In genomic region chr1:23531695-23532094, GRCh38 we compare ENCODE assay signal across 8 cellular contexts.
DNase-seq lines count a peak whose midpoint lies in the region; ATAC-seq and TF ChIP-seq lines count a peak whose summit lies in the region.

No MANE protein-coding gene starts in this region.

- H3K9ac ChIP-seq in OCI-LY1 (ENCODE audit: low read length) (peak overlapping the region; percentile 75), endocrine pancreas (ENCODE audit: control insufficient read depth, insufficient read depth, low read length) (peak overlapping the region; percentile 10), rectal smooth muscle tissue (ENCODE audit: low read length) (peak overlapping the region; percentile 47)

- H3K9me2 ChIP-seq in OCI-LY1 (ENCODE audit: low read depth, low read length), result no peaks in the 10 kb centered on the region

- peak overlapping the region; percentile 84 for H3K4me2 ChIP-seq in OCI-LY1 (ENCODE audit: low read length)

- H3K36me3 ChIP-seq in OCI-LY1 (ENCODE audit: insufficient read depth, low read length) (peaks cover 8% of the 10 kb centered on the region; the same call in 1 of the 2 replicates), endocrine pancreas (ENCODE audit: control insufficient read depth, insufficient read depth, low read length) (no peaks in the 10 kb centered on the region), rectal smooth muscle tissue (ENCODE audit: control insufficient read depth, insufficient read depth, low read length) (no peaks in the 10 kb centered on the region)

- H3K9me3 ChIP-seq in OCI-LY1 (ENCODE audit: low read length), result no peaks in the 10 kb centered on the region
- no peaks in the 10 kb centered on the region for H3K9me3 ChIP-seq in endocrine pancreas (ENCODE audit: control insufficient read depth, low read length)

- TF ChIP-seq CTCF in OCI-LY1 (IDR thresholded peaks at IDR 0.05; ENCODE audit: low read length), result no peak

- H3K27me3 ChIP-seq in OCI-LY1 (ENCODE audit: insufficient read depth, low read length), result no peaks in the 10 kb centered on the region
- peaks cover 8% of the 10 kb centered on the region for H3K27me3 ChIP-seq in endocrine pancreas (ENCODE audit: control insufficient read depth, insufficient read depth, low read length)
- peaks cover 2% of the 10 kb centered on the region for H3K27me3 ChIP-seq in rectal smooth muscle tissue (ENCODE audit: control insufficient read depth, insufficient read depth, low read length)

- ATAC-seq in HG02885 (IDR thresholded peaks at IDR 0.05; ENCODE audit: poor library complexity, unreplicated experiment) (no peak), HG03108 (IDR thresholded peaks at IDR 0.05; ENCODE audit: unreplicated experiment) (no peak), HG03342 (IDR thresholded peaks at IDR 0.05; ENCODE audit: unreplicated experiment) (no peak)

- H3K4me3 ChIP-seq in GM08714 (ENCODE audit: low read length), result peak overlapping the region; percentile 38; the same call in 1 of the 2 replicates
- H3K4me3 ChIP-seq in OCI-LY1 (ENCODE audit: low read depth, low read length, poor library complexity, severe bottlenecking), result peak overlapping the region; percentile 91
- peak overlapping the region; percentile 26 for H3K4me3 ChIP-seq in endocrine pancreas (ENCODE audit: control insufficient read depth, insufficient read depth, low read length)
- H3K4me3 ChIP-seq in rectal smooth muscle tissue (ENCODE audit: low read length), result peak overlapping the region; percentile 67

- H3F3A ChIP-seq in OCI-LY1 (ENCODE audit: insufficient read depth, low read length), result no peaks in the 10 kb centered on the region; the same call in 1 of the 2 replicates

- H3K79me2 ChIP-seq in OCI-LY1 (ENCODE audit: insufficient read depth, low read length), result peaks cover 27% of the 10 kb centered on the region

- H2AFZ ChIP-seq in OCI-LY1 (ENCODE audit: low read length), result no peak overlapping the region

- H3K27ac ChIP-seq in OCI-LY1 (ENCODE audit: low read depth, low read length, poor library complexity, severe bottlenecking) (peak overlapping the region; percentile 67), rectal smooth muscle tissue (ENCODE audit: low read depth, low read length) (peak overlapping the region; percentile 32)

- DNase-seq in COR-L47 (lab: John Stamatoyannopoulos, UW), result no peak

- H3K4me1 ChIP-seq in OCI-LY1 (ENCODE audit: insufficient read depth, low read length, severe bottlenecking) (peaks cover 57% of the 10 kb centered on the region), endocrine pancreas (ENCODE audit: control insufficient read depth, insufficient read depth, low read length) (no peaks in the 10 kb centered on the region), rectal smooth muscle tissue (ENCODE audit: control insufficient read depth, insufficient read depth, low read length) (peaks cover 6% of the 10 kb centered on the region)

- H4K20me1 ChIP-seq in OCI-LY1 (ENCODE audit: insufficient read depth, low read length), result no peaks in the 10 kb centered on the region

Comparison
In these comparisons a context has a peak if more than half of its experiments do, and no peak if none do; other contexts are left out.
1. H3K4me3 ChIP-seq: peak in every context shown above with its lines; median percentile 91 in OCI-LY1; 67 in rectal smooth muscle tissue; 38 in GM08714; 26 in endocrine pancreas.
2. H3K9ac ChIP-seq: peak in every context shown above with its lines; median percentile 75 in OCI-LY1; 47 in rectal smooth muscle tissue; 10 in endocrine pancreas.